Comparison of ENCODE assay signal across 8 cellular contexts in genomic region chrX:47619486-47620302, GRCh38. TPM values are rescaled to one million over a fixed set of nuclear protein-coding genes. Genes with fewer than 3 reads are reported as not detected.
DNase-seq lines count a peak whose midpoint lies in the region; ATAC-seq and TF ChIP-seq lines count a peak whose summit lies in the region.

SYN1 (minus strand) TSS chrX:47619857; CDS start chrX:47619728, 129 bp downstream.

- peak within 1 kb of the TSS; percentile 57 for H3K4me3 Mint-ChIP-seq in activated naive CD4-positive, alpha-beta T cell treated with anti-CD3 and anti-CD28 coated beads, Interleukin-2, amount 10 ng/mL, durations not matched to agents 7 days and 5 days
- peak within 1 kb of the TSS; percentile 63 for H3K4me3 Mint-ChIP-seq in osteocyte (ENCODE audit: unreplicated experiment)

- no peaks in the 10 kb centered on the region for H4K20me1 ChIP-seq in SK-N-SH (ENCODE audit: insufficient read depth)

- CTCF ChIA-PET in SK-N-SH (lab: Yijun Ruan, JAX) = interaction anchor here (0.7 to 1.7 kb wide), 4 partner anchors 12 to 79 kb away, joined by 3 to 6 read pairs (median 4); partner anchors contain the start of gene TIMP1
- CTCF ChIA-PET in activated naive CD4-positive, alpha-beta T cell treated with anti-CD3 and anti-CD28 coated beads, Interleukin-2, amount 10 ng/mL, durations not matched to agents 7 days and 5 days (lab: Charles Lee) = no interaction called here

- H3K27me3 ChIP-seq in SK-N-SH (ENCODE audit: insufficient read depth) = peaks cover 13% of the 10 kb centered on the region

- peaks cover 34% of the 10 kb centered on the region for H3K27me3 Mint-ChIP-seq in activated naive CD4-positive, alpha-beta T cell treated with anti-CD3 and anti-CD28 coated beads, Interleukin-2, amount 10 ng/mL, durations not matched to agents 7 days and 5 days
- peaks cover 20% of the 10 kb centered on the region for H3K27me3 Mint-ChIP-seq in osteocyte (ENCODE audit: unreplicated experiment)

- peak; percentile 29; the same call in 1 of the 2 replicates for TF ChIP-seq RAD21 in SK-N-SH (IDR thresholded peaks at IDR 0.05; ENCODE audit: low read length)

- H3K9me3 ChIP-seq in SK-N-SH = no peaks in the 10 kb centered on the region

- H2AFZ ChIP-seq in SK-N-SH (ENCODE audit: low read depth) = no peak within 1 kb of the TSS

- no peaks in the 10 kb centered on the region for H3F3A ChIP-seq in SK-N-SH (replicated peaks; ENCODE audit: insufficient read depth)

- H3K4me1 Mint-ChIP-seq in activated naive CD4-positive, alpha-beta T cell treated with anti-CD3 and anti-CD28 coated beads, Interleukin-2, amount 10 ng/mL, durations not matched to agents 7 days and 5 days = peaks cover 17% of the 10 kb centered on the region
- H3K4me1 Mint-ChIP-seq in osteocyte (ENCODE audit: unreplicated experiment) = peaks cover 3% of the 10 kb centered on the region

- no peak within 1 kb of the TSS for H3K9ac ChIP-seq in SK-N-SH

- TF ChIP-seq EP300 in SK-N-SH (IDR thresholded peaks at IDR 0.05; ENCODE audit: borderline replicate concordance in 1 of 2, low read depth in 1 of 2, low read length in 1 of 2) = no peak

- no peaks in the 10 kb centered on the region for H3K9me3 Mint-ChIP-seq in activated naive CD4-positive, alpha-beta T cell treated with anti-CD3 and anti-CD28 coated beads, Interleukin-2, amount 10 ng/mL, durations not matched to agents 7 days and 5 days
- no peaks in the 10 kb centered on the region for H3K9me3 Mint-ChIP-seq in osteocyte (ENCODE audit: unreplicated experiment)

- H3K9me2 ChIP-seq in SK-N-SH = no peaks in the 10 kb centered on the region

- H3K36me3 ChIP-seq in SK-N-SH (replicated peaks in 1 of 2; ENCODE audit: control insufficient read depth in 1 of 2, insufficient read depth in 2 of 2, low read length in 1 of 2) = no peaks in the 10 kb centered on the region

- peak; percentile 73 for ATAC-seq in GM21360 (IDR thresholded peaks at IDR 0.05; ENCODE audit: unreplicated experiment)

- POLR2A ChIA-PET in SK-N-SH (lab: Yijun Ruan, JAX) = interaction anchor here (1.5 kb wide), 1 partner anchor 38 kb away, joined by 6 read pairs; the partner anchor contains the start of gene TIMP1

- peaks cover 0 to 9% of the 10 kb centered on the region in 2 experiments; a peak in 1 of 4 replicates for H3K4me1 ChIP-seq in SK-N-SH (ENCODE audit: control insufficient read depth in 1 of 2, insufficient read depth in 2 of 2, low read depth in 1 of 2, low read length in 1 of 2)

- TF ChIP-seq CTCF in C4-2B (conservative IDR thresholded peaks at IDR 0.05) = peak; percentile 20
- 0 out of 2 replicates have a peak, but pooled peaks have one; percentile 14 for TF ChIP-seq CTCF in SK-N-SH (IDR thresholded peaks at IDR 0.05)
- peak; percentile 26 for TF ChIP-seq CTCF in osteocyte (IDR thresholded peaks at IDR 0.05)

- H3K4me3 ChIP-seq in SK-N-SH (ENCODE audit: low read depth in 2 of 2, low read length in 1 of 2) = peak within 1 kb of the TSS; percentile 48 to 51

- no peak within 1 kb of the TSS for H3K27ac ChIP-seq in C4-2B
- peak within 1 kb of the TSS in 1 of 2 experiments; percentile 65; a peak in 1 of 4 replicates for H3K27ac ChIP-seq in SK-N-SH (ENCODE audit: low read depth in 2 of 2, low read length in 1 of 2)
- H3K27ac ChIP-seq in temporal lobe (ENCODE audit: low read depth, low read length) = peak within 1 kb of the TSS; percentile 40

- H3K27ac Mint-ChIP-seq in activated naive CD4-positive, alpha-beta T cell treated with anti-CD3 and anti-CD28 coated beads, Interleukin-2, amount 10 ng/mL, durations not matched to agents 7 days and 5 days = no peak within 1 kb of the TSS
- no peak within 1 kb of the TSS for H3K27ac Mint-ChIP-seq in osteocyte (ENCODE audit: unreplicated experiment)

- H3K79me2 ChIP-seq in SK-N-SH (ENCODE audit: insufficient read depth) = no peaks in the 10 kb centered on the region

- peak within 1 kb of the TSS; percentile 59; the same call in 1 of the 2 replicates for H3K4me2 ChIP-seq in SK-N-SH

- DNase-seq in M059J (ENCODE audit: low read depth) = peak; percentile 66
- DNase-seq in SK-N-SH = peak; percentile 94
- peak; percentile 86 for DNase-seq in activated naive CD4-positive, alpha-beta T cell treated with anti-CD3 and anti-CD28 coated beads, Interleukin-2, amount 10 ng/mL, durations not matched to agents 7 days and 5 days
- peak; percentile 76 for DNase-seq in globus pallidus (ENCODE audit: low spot score)
- peak; percentile 93 for DNase-seq in osteocyte (ENCODE audit: extremely low spot score, unreplicated experiment)

- 46% methylated on average over 29 of the region's 88 CpGs for WGBS in SK-N-SH (ENCODE audit: low lambda C conversion rate)

- H3K36me3 Mint-ChIP-seq in activated naive CD4-positive, alpha-beta T cell treated with anti-CD3 and anti-CD28 coated beads, Interleukin-2, amount 10 ng/mL, durations not matched to agents 7 days and 5 days = peaks cover 3% of the 10 kb centered on the region
- H3K36me3 Mint-ChIP-seq in osteocyte (ENCODE audit: unreplicated experiment) = no peaks in the 10 kb centered on the region

TF ChIP-seq in SK-N-SH, 30 proteins besides CTCF, POLR2A, EP300 and RAD21:
- TF ChIP-seq REST (IDR thresholded peaks at IDR 0.05; ENCODE audit: low read depth, low read length) = peak; percentile 98
- peak; percentile 93 for TF ChIP-seq CHD2 (IDR thresholded peaks at IDR 0.05; ENCODE audit: low read length, partially characterized antibody)
- TF ChIP-seq POLR2AphosphoS5 (IDR thresholded peaks at IDR 0.05; ENCODE audit: low read depth, low read length) = no peak
- TF ChIP-seq SIN3A (IDR thresholded peaks at IDR 0.05; ENCODE audit: borderline replicate concordance, low read depth, low read length) = no peak
- TF ChIP-seq NRF1 (IDR thresholded peaks at IDR 0.05; ENCODE audit: low read depth, low read length) = peak; percentile 72
- no peak for TF ChIP-seq IRF3 (IDR thresholded peaks at IDR 0.05; ENCODE audit: low read depth, low read length)

RNA-seq across cellular contexts. Expression of gene SYN1, which starts in this region (rescaled TPM):
- total RNA-seq in M059J (2014; rRNA removed; shearing (Covaris generic)) = 0.07 and 1.4 TPM in 2 replicates
- polyA plus RNA-seq in SK-N-SH (2012; rRNA removed) = 0.02 and 0.08 TPM in 2 replicates
- polyA plus RNA-seq in SK-N-SH (2012; cell fraction: cytosol; rRNA removed) = 0.10 and 0.14 TPM in 2 replicates
- 0.05 and 0.12 TPM in 2 replicates for polyA plus RNA-seq in SK-N-SH (2012; cell fraction: nucleus; rRNA removed)
- 0.71 and 1.9 TPM in 2 replicates for total RNA-seq in osteocyte
- 20.2 TPM for total RNA-seq in temporal lobe

Comparison
In these comparisons a context has a peak if more than half of its experiments do, and no peak if none do; other contexts are left out.
1. Peak in DNase-seq, H3K4me3 ChIP-seq and H3K4me2 ChIP-seq in SK-N-SH; RNA of the gene not detected or under 1 TPM.